8 cellular contexts compared by ENCODE assay signal in genomic region chr2:11753452-11753885, GRCh38. TPM values are rescaled to one million over a fixed set of nuclear protein-coding genes. Genes with fewer than 3 reads are reported as not detected.
DNase-seq lines count a peak whose midpoint lies in the region; ATAC-seq lines count a peak whose summit lies in the region.

No MANE protein-coding gene starts in this region.

- peaks cover 0 to 1% (median 0%) of the 10 kb centered on the region in 3 donors for H3K36me3 Mint-ChIP-seq in CD8-positive, alpha-beta memory T cell
- H3K36me3 Mint-ChIP-seq in activated naive CD4-positive, alpha-beta T cell treated with anti-CD3 and anti-CD28 coated beads, Interleukin-2, amount 50 U/mL, for 72 hours = peaks cover 3 to 18% of the 10 kb centered on the region in 2 donors
- H3K36me3 Mint-ChIP-seq in memory B cell = no peaks in the 10 kb centered on the region

- no peaks in the 10 kb centered on the region for H3K27me3 Mint-ChIP-seq in CD8-positive, alpha-beta memory T cell
- no peaks in the 10 kb centered on the region for H3K27me3 Mint-ChIP-seq in memory B cell

- H3K9me3 Mint-ChIP-seq in CD8-positive, alpha-beta memory T cell = no peaks in the 10 kb centered on the region
- H3K9me3 Mint-ChIP-seq in activated naive CD4-positive, alpha-beta T cell treated with anti-CD3 and anti-CD28 coated beads, Interleukin-2, amount 50 U/mL, for 72 hours = no peaks in the 10 kb centered on the region
- no peaks in the 10 kb centered on the region for H3K9me3 Mint-ChIP-seq in memory B cell

- peaks cover 83 to 95% (median 93%) of the 10 kb centered on the region in 3 donors for H3K4me1 Mint-ChIP-seq in CD8-positive, alpha-beta memory T cell
- H3K4me1 Mint-ChIP-seq in memory B cell = peaks cover 54% of the 10 kb centered on the region

- H3K4me1 ChIP-seq in CD8-positive, alpha-beta memory T cell (ENCODE audit: insufficient read depth, low read length) = peaks cover 93% of the 10 kb centered on the region

- H3K36me3 ChIP-seq in CD8-positive, alpha-beta memory T cell (ENCODE audit: insufficient read depth, low read length) = no peaks in the 10 kb centered on the region

- POLR2A ChIA-PET in CD8-positive, alpha-beta memory T cell (lab: Charles Lee) = interaction anchor here (0.9 to 2.6 kb wide), 2 partner anchors 9 to 21 kb away, joined by 4 to 12 read pairs; no protein-coding TSS in a partner anchor

- H3K27ac Mint-ChIP-seq in CD8-positive, alpha-beta memory T cell = peak overlapping the region; percentile 93 to 99 (median 95)
- H3K27ac Mint-ChIP-seq in activated naive CD4-positive, alpha-beta T cell treated with anti-CD3 and anti-CD28 coated beads, Interleukin-2, amount 50 U/mL, for 72 hours = peak overlapping the region; percentile 94 to 97
- H3K27ac Mint-ChIP-seq in memory B cell = peak overlapping the region; percentile 88

- H3K9me3 ChIP-seq in CD8-positive, alpha-beta memory T cell (ENCODE audit: low read length) = no peaks in the 10 kb centered on the region

- peak overlapping the region; percentile 79 to 95 (median 84) for H3K4me3 Mint-ChIP-seq in CD8-positive, alpha-beta memory T cell
- peak overlapping the region; percentile 78 for H3K4me3 Mint-ChIP-seq in memory B cell

- DNase-seq in CD8-positive, alpha-beta memory T cell = peak; percentile 37 to 69 (median 43)
- DNase-seq in GM19238 (ENCODE audit: insufficient read length, low spot score) (peak; percentile 73), NCI-H526 (lab: John Stamatoyannopoulos, UW) (peak; percentile 66 to 75), memory B cell (ENCODE audit: low spot score in 2 of 2) (peak; percentile 57 to 72), kidney glomerular epithelial cell (lab: John Stamatoyannopoulos, UW) (no peak), D341Med (ENCODE audit: low spot score) (no peak)
- DNase-seq in activated naive CD4-positive, alpha-beta T cell treated with anti-CD3 and anti-CD28 coated beads, Interleukin-2, amount 50 U/mL, for 72 hours (ENCODE audit: low spot score in 2 of 2) = no peak

- H3K27ac ChIP-seq in CD8-positive, alpha-beta memory T cell (ENCODE audit: low read depth, low read length) = peak overlapping the region; percentile 71

- H3K4me3 ChIP-seq in CD8-positive, alpha-beta memory T cell (ENCODE audit: low read length) = peak overlapping the region; percentile 49

- H3K27me3 ChIP-seq in CD8-positive, alpha-beta memory T cell (ENCODE audit: insufficient read depth, low read length, poor library complexity, severe bottlenecking) = no peaks in the 10 kb centered on the region

- ATAC-seq in HG03139 (IDR thresholded peaks at IDR 0.05; ENCODE audit: unreplicated experiment) = peak; percentile 71
- peak; percentile 38 to 43 for ATAC-seq in activated naive CD4-positive, alpha-beta T cell treated with anti-CD3 and anti-CD28 coated beads, Interleukin-2, amount 50 U/mL, for 72 hours
- ATAC-seq in memory B cell (ENCODE audit: low read depth) = peak; percentile 80

- CTCF ChIA-PET in CD8-positive, alpha-beta memory T cell (lab: Charles Lee) = interaction anchor here (0.7 to 7.3 kb wide), 6 partner anchors 9 to 60 kb away, joined by 3 to 43 read pairs (median 6); no protein-coding TSS in a partner anchor

RNA-seq across cellular contexts. Expression of gene LPIN1, which starts 7.0 kb away (rescaled TPM):
- total RNA-seq in CD8-positive, alpha-beta memory T cell = 10 to 100 TPM; 34.8 to 37.1 TPM
- polyA plus RNA-seq in CD8-positive, alpha-beta memory T cell = 25.7 TPM
- 10 to 100 TPM; 68.6 to 92.9 TPM for total RNA-seq in activated naive CD4-positive, alpha-beta T cell treated with anti-CD3 and anti-CD28 coated beads, Interleukin-2, amount 50 U/mL, for 72 hours

Comparison
In these comparisons a context has a peak if more than half of its experiments do, and no peak if none do; other contexts are left out.
1. DNase-seq: peak in CD8-positive, alpha-beta memory T cell (5 of 5), GM19238 (single experiment), NCI-H526 (2 of 2) and memory B cell (2 of 2); none in activated naive CD4-positive, alpha-beta T cell treated with anti-CD3 and anti-CD28 coated beads, Interleukin-2, amount 50 U/mL, for 72 hours (0 of 2), kidney glomerular epithelial cell (single experiment) and D341Med (single experiment).
2. Peak in every context shown above with its lines, with median percentiles within 50 percentile points of each other: H3K27ac Mint-ChIP-seq and ATAC-seq.